In the genomic region with DNA sequence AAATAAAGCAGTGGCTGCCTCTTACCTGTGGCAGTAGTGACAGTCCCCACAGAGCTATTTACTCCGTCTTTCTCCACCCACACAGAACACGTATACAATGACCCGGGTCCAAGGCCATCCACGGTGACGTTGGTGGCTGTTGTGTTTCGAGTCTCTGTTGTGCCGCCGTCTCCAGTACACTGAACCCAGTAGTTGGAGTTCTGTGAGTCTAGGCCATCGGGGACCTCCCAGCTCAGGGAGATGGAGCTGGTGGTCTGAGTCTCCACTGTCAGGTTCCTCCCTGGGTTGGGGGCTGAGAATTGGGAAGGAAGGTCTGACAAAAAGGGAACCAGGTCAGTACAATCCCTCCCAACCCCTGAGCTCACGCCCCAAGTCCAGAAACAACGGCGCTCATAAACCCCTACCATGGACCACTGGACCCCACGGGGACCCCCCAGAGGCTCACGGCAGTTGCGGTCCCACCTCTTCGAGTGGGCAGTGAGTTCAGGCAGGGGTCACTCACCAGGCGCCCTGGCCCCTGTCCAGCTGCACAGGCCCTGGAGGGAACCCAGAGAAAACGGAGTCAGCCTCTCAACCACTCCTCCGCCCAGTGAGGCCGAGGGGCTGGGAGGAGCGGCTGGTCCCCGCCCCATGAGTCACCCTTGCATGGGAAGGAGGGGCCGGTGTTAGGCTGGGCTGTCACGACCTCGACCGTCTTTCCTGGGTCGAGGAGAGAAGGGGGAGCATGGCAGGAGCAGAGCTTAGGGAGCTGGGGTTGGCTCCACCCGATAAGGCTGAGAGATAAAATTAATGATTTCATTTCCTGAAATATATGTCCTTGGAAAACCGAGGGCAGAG, we compare ENCODE assay signal across 9 cellular contexts. TPM values are rescaled to one million over a fixed set of nuclear protein-coding genes. Genes with fewer than 3 reads are reported as not detected.
DNase-seq lines count a peak whose midpoint lies in the region; ATAC-seq and TF ChIP-seq lines count a peak whose summit lies in the region.
"Had no signal": no experiment of that assay in that cellular context is flagged by ENCODE, and none has a peak within 500 bp of the region (broad histone marks: within the 10 kb centered on the region; RNA-seq: fewer than 3 reads in every experiment).

No MANE protein-coding gene starts in this region.

- no peak for TF ChIP-seq CTCF in GM10266 (IDR thresholded peaks at IDR 0.05; ENCODE audit: control insufficient read depth, insufficient read depth, low read depth, missing control alignments)
- TF ChIP-seq CTCF in fibroblast of lung (conservative IDR thresholded peaks at IDR 0.05 in 1 of 2, IDR thresholded peaks at IDR 0.05 in 1 of 2; ENCODE audit: low read depth in 1 of 2, low read length in 2 of 2), result no peak
- TF ChIP-seq CTCF in natural killer cell (IDR thresholded peaks at IDR 0.05), result no peak
- TF ChIP-seq CTCF in suprapubic skin (IDR thresholded peaks at IDR 0.05), result no peak

- H3K27me3 ChIP-seq in fibroblast of lung (ENCODE audit: control insufficient read depth, insufficient read depth, low read length) (no peaks in the 10 kb centered on the region), suprapubic skin (peaks cover 3% of the 10 kb centered on the region)

- H3K27ac Mint-ChIP-seq in natural killer cell, result peak overlapping the region; percentile 74 to 81

- H3K36me3 ChIP-seq in fibroblast of lung (ENCODE audit: control insufficient read depth, insufficient read depth, low read length) (no peaks in the 10 kb centered on the region), suprapubic skin (no peaks in the 10 kb centered on the region)

- 35% methylated on average over 22 of the region's 29 CpGs for WGBS in suprapubic skin

- intact Hi-C loops in natural killer cell (cut with micrococcal nuclease), result no loop called here

- peaks cover 17% of the 10 kb centered on the region for H3K4me1 ChIP-seq in fibroblast of lung (ENCODE audit: control insufficient read depth, extremely low read depth, insufficient read depth, low read length)
- peaks cover 22% of the 10 kb centered on the region for H3K4me1 ChIP-seq in suprapubic skin

- H3K9ac ChIP-seq in fibroblast of lung (ENCODE audit: insufficient read depth, low read length), result peak overlapping the region; percentile 23

- H3K9me3 Mint-ChIP-seq in natural killer cell, result no peaks in the 10 kb centered on the region

- no peaks in the 10 kb centered on the region for H3K36me3 Mint-ChIP-seq in natural killer cell

- H3K4me1 Mint-ChIP-seq in natural killer cell, result peaks cover 6 to 17% of the 10 kb centered on the region in 2 donors

- H3K27me3 Mint-ChIP-seq in natural killer cell (ENCODE audit: low read depth in 2 of 2), result peaks cover 18% of the 10 kb centered on the region in 2 donors

- peak overlapping the region; percentile 13 for H3K4me3 Mint-ChIP-seq in natural killer cell

- DNase-seq in GM10266 (ENCODE audit: extremely low spot score) (peak; percentile 53), NCI-H2171 treated with DMSO at 0.1 percent for 48 hours (lab: John Stamatoyannopoulos, UW) (peak; percentile 3), fibroblast of lung (ENCODE audit: low read depth in 2 of 2) (peak; percentile 85 to 90), natural killer cell (peak; percentile 49), suprapubic skin (ENCODE audit: low spot score in 2 of 2) (peak in 1 of 2 donors; percentile 86), NCI-H187 (lab: John Stamatoyannopoulos, UW) (no peak), NCI-H1694 treated with DMSO at 0.1 percent for 48 hours (lab: John Stamatoyannopoulos, UW) (no peak)
- peak in 2 of 3 experiments; percentile 16 to 29 for DNase-seq in activated CD8-positive, alpha-beta memory T cell treated with anti-CD3 and anti-CD28 coated beads for 48 hours (ENCODE audit: low read depth in 2 of 3, low spot score in 2 of 3)

- no peak overlapping the region for H2AFZ ChIP-seq in fibroblast of lung (ENCODE audit: low read length)

- TF ChIP-seq POLR2A in suprapubic skin (IDR thresholded peaks at IDR 0.05), result no peak

- H4K20me1 ChIP-seq in fibroblast of lung (ENCODE audit: control insufficient read depth, extremely low read depth, insufficient read depth, low read length), result no peaks in the 10 kb centered on the region

- no peak for TF ChIP-seq EP300 in suprapubic skin (IDR thresholded peaks at IDR 0.05)

- H3K4me3 ChIP-seq in fibroblast of lung (replicated peaks in 1 of 4; ENCODE audit: control extremely low read depth in 1 of 4, insufficient read depth in 1 of 4, low read depth in 3 of 4, low read length in 4 of 4) (peak overlapping the region in 3 of 4 experiments; percentile 3 to 57 (median 46)), suprapubic skin (peak overlapping the region; percentile 27)

- H3K27ac ChIP-seq in fibroblast of lung (ENCODE audit: insufficient read depth, low read length) (peak overlapping the region; percentile 61), suprapubic skin (no peak overlapping the region)
- H3K27ac ChIP-seq: VCaP had no signal

- no peaks in the 10 kb centered on the region for H3K79me2 ChIP-seq in fibroblast of lung (ENCODE audit: control insufficient read depth, insufficient read depth, low read length)

- ATAC-seq in natural killer cell, result peak; percentile 51 to 98 (median 95)

- H3K4me2 ChIP-seq in fibroblast of lung (ENCODE audit: extremely low read depth, insufficient read depth, low read length), result peak overlapping the region; percentile 34

- H3K9me3 ChIP-seq in fibroblast of lung (ENCODE audit: control insufficient read depth, insufficient read depth, low read depth, low read length) (no peaks in the 10 kb centered on the region), suprapubic skin (no peaks in the 10 kb centered on the region)

RNA-seq across cellular contexts. Expression of a gene that starts 2.4 kb away (rescaled TPM):
- total RNA-seq in fibroblast of lung (7.7 and 19.5 TPM in 2 replicates), natural killer cell (under 1 TPM in 1 of 3 donors, not detected in 2; 0.45 TPM), suprapubic skin (1 to 10 TPM in 2 of 4 donors, under 1 TPM in 1, not detected in 1; 0.34 to 1.4 (median 1.1) TPM)
- polyA plus RNA-seq in fibroblast of lung, result 2.5 and 4.4 TPM in 2 replicates
- polyA plus RNA-seq in fibroblast of lung (2012), result 2.9 and 5.2 TPM in 2 replicates
- 14.9 and 20.1 TPM in 2 replicates for polyA minus RNA-seq in fibroblast of lung (ENCODE audit: low replicate concordance)

RNA-seq across cellular contexts. Expression of a gene that starts 21.7 kb away (rescaled TPM):
- total RNA-seq in fibroblast of lung (1.3 TPM in 2 replicates), natural killer cell (10 to 100 TPM; 12.6 to 14.7 (median 14.6) TPM), suprapubic skin (1 to 10 TPM; 2.0 to 9.4 (median 4.2) TPM)
- 0.34 and 0.62 TPM in 2 replicates for polyA plus RNA-seq in fibroblast of lung
- polyA plus RNA-seq in fibroblast of lung (2012), result 1.3 and 1.8 TPM in 2 replicates
- 1.7 and 1.8 TPM in 2 replicates for polyA minus RNA-seq in fibroblast of lung (ENCODE audit: low replicate concordance)

RNA-seq across cellular contexts. Expression of a gene that starts 26.8 kb away (rescaled TPM):
- 0.50 TPM in 1 of 2 replicates, not detected in the other for total RNA-seq in fibroblast of lung
- 0.05 and 0.08 TPM in 2 replicates for polyA plus RNA-seq in fibroblast of lung
- 0.22 and 0.26 TPM in 2 replicates for polyA plus RNA-seq in fibroblast of lung (2012)
- not detected in 2 replicates for polyA minus RNA-seq in fibroblast of lung (ENCODE audit: low replicate concordance)
- total RNA-seq in natural killer cell, result 1 to 10 TPM; 4.9 to 6.1 (median 5.3) TPM
- total RNA-seq in suprapubic skin, result 1 to 10 TPM in 3 of 4 donors, not detected in 1; 1.1 to 7.8 (median 6.8) TPM

RNA-seq across cellular contexts. Expression of a gene that starts 40.5 kb away (rescaled TPM):
- total RNA-seq in fibroblast of lung (under 0.01 and 0.17 TPM in 2 replicates), natural killer cell (not detected), suprapubic skin (10 to 100 TPM in 1 of 4 donors, 1 to 10 TPM in 1, under 1 TPM in 2; 0.48 to 10.6 (median 3.1) TPM)
- 0.16 and 0.18 TPM in 2 replicates for polyA plus RNA-seq in fibroblast of lung
- polyA plus RNA-seq in fibroblast of lung (2012), result 0.33 and 0.35 TPM in 2 replicates
- not detected in 2 replicates for polyA minus RNA-seq in fibroblast of lung (ENCODE audit: low replicate concordance)

RNA-seq across cellular contexts. Expression of a gene that starts 49.4 kb away (rescaled TPM):
- total RNA-seq in fibroblast of lung (not detected in 2 replicates), natural killer cell (under 1 TPM in 1 of 3 donors, not detected in 2; 0.94 TPM), suprapubic skin (1 to 10 TPM; 1.7 to 4.7 (median 3.2) TPM)
- polyA plus RNA-seq in fibroblast of lung, result not detected in 2 replicates
- polyA plus RNA-seq in fibroblast of lung (2012), result not detected in 2 replicates
- polyA minus RNA-seq in fibroblast of lung (ENCODE audit: low replicate concordance), result not detected in 2 replicates

Comparison
In these comparisons a context has a peak if more than half of its experiments do, and no peak if none do; other contexts are left out.
1. DNase-seq: peak in GM10266 (single experiment), NCI-H2171 treated with DMSO at 0.1 percent for 48 hours (single experiment), activated CD8-positive, alpha-beta memory T cell treated with anti-CD3 and anti-CD28 coated beads for 48 hours (2 of 3), fibroblast of lung (2 of 2) and natural killer cell (single experiment); none in NCI-H187 (0 of 2) and NCI-H1694 treated with DMSO at 0.1 percent for 48 hours (single experiment).